In genomic region chr9:135310134-135310533, GRCh38 we compare ENCODE assay signal across 1 cellular context.
TF ChIP-seq lines count a peak whose summit lies in the region.

No MANE protein-coding gene starts in this region.

TF ChIP-seq in GM23338, 12 proteins besides CTCF, POLR2A, EP300 and RAD21 (continued from another document):
- no peak for TF ChIP-seq ZNF462 (CRISPR knock-in tag; IDR thresholded peaks at IDR 0.05)
- no peak for TF ChIP-seq CREB1 (CRISPR knock-in tag; IDR thresholded peaks at IDR 0.05; ENCODE audit: low read depth)
- TF ChIP-seq EZH2phosphoT487 (IDR thresholded peaks at IDR 0.05; ENCODE audit: unreplicated experiment), result no peak
- no peak for TF ChIP-seq POLR2AphosphoS5 (IDR thresholded peaks at IDR 0.05; ENCODE audit: low read depth)
